19 cellular contexts compared by ENCODE assay signal in genomic region chr10:90302758-90303443, GRCh38.
"Had no signal": no experiment of that assay in that cellular context is flagged by ENCODE, and none has a peak within 500 bp of the region (broad histone marks: within the 10 kb centered on the region; RNA-seq: fewer than 3 reads in every experiment).

No MANE protein-coding gene starts in this region.

- FAIRE-seq: kidney, urothelium cell line had no signal

- H3K4me3 Mint-ChIP-seq: naive thymus-derived CD8-positive, alpha-beta T cell; neural crest cell; type B pancreatic cell had no signal

- H3K4me1 Mint-ChIP-seq: naive thymus-derived CD8-positive, alpha-beta T cell had no signal

- ATAC-seq: foreskin keratinocyte; left cardiac atrium; lower lobe of right lung; mucosa of descending colon; naive thymus-derived CD8-positive, alpha-beta T cell had no signal

- H3K9me3 Mint-ChIP-seq: naive thymus-derived CD8-positive, alpha-beta T cell; neural crest cell; type B pancreatic cell had no signal

- H3K27ac Mint-ChIP-seq: naive thymus-derived CD8-positive, alpha-beta T cell; type B pancreatic cell had no signal

- H3K27me3 ChIP-seq: esophagus squamous epithelium, foreskin keratinocyte, ovary, right atrium auricular region, sigmoid colon, thyroid gland had no signal

- DNase-seq: effector memory CD4-positive, alpha-beta T cell; esophagus squamous epithelium; foreskin keratinocyte; kidney; left cardiac atrium; left ventricle myocardium inferior; lower lobe of right lung; mesenchymal stem cell; mucosa of descending colon; naive thymus-derived CD8-positive, alpha-beta T cell; sigmoid colon; stimulated activated naive CD4-positive, alpha-beta T cell treated with Interleukin-2 at 50 U/mL for 16 hours; thyroid gland had no signal

- H3K4me1 ChIP-seq: esophagus squamous epithelium, foreskin keratinocyte, left ventricle myocardium inferior, lower lobe of right lung, thyroid gland had no signal

- H3K27ac ChIP-seq: esophagus squamous epithelium, foreskin keratinocyte, left ventricle myocardium inferior, lower lobe of right lung, ovary, right atrium auricular region, sigmoid colon, skin epidermis, thyroid gland had no signal

- H3K36me3 ChIP-seq: esophagus squamous epithelium, left ventricle myocardium inferior, lower lobe of right lung, ovary, right atrium auricular region, sigmoid colon, thyroid gland had no signal

- H3K4me3 ChIP-seq: esophagus squamous epithelium, left ventricle myocardium inferior, lower lobe of right lung, mucosa of descending colon, ovary, right atrium auricular region, sigmoid colon, skin epidermis, thyroid gland had no signal

- H3K9me3 ChIP-seq: esophagus squamous epithelium, left ventricle myocardium inferior, lower lobe of right lung, mucosa of descending colon, ovary, right atrium auricular region, sigmoid colon, thyroid gland had no signal

- H3K36me3 Mint-ChIP-seq: naive thymus-derived CD8-positive, alpha-beta T cell; type B pancreatic cell had no signal
